ENCODE assay signal across 12 cellular contexts in genomic region chr2:3169106-3169870, GRCh38.
DNase-seq lines count a peak whose midpoint lies in the region; ATAC-seq and TF ChIP-seq lines count a peak whose summit lies in the region.
"Had no signal": no experiment of that assay in that cellular context is flagged by ENCODE, and none has a peak within 500 bp of the region (broad histone marks: within the 10 kb centered on the region; RNA-seq: fewer than 3 reads in every experiment).

No MANE protein-coding gene starts in this region.

- no peak overlapping the region for H4K8ac ChIP-seq in mesenchymal stem cell (ENCODE audit: low read length)

- H3K36me3 Mint-ChIP-seq in HFFc6 (ENCODE audit: low read depth) = peaks cover 8% of the 10 kb centered on the region

- 58% methylated on average over 17 of the region's 20 CpGs for WGBS in mesenchymal stem cell

- H2BK15ac ChIP-seq in mesenchymal stem cell (ENCODE audit: low read depth, poor library complexity, severe bottlenecking) = no peak overlapping the region

- H2AK5ac ChIP-seq in mesenchymal stem cell (ENCODE audit: low read length, severe bottlenecking) = no peak overlapping the region

- H2BK120ac ChIP-seq in mesenchymal stem cell (ENCODE audit: low read depth, low read length) = no peak overlapping the region

- no peak overlapping the region for H3K9ac ChIP-seq in mesenchymal stem cell (ENCODE audit: low read length)

- no peaks in the 10 kb centered on the region for H3K79me1 ChIP-seq in mesenchymal stem cell (replicated peaks; ENCODE audit: low read length, poor library complexity, severe bottlenecking)

- DNase-seq in AG08396 (ENCODE audit: low spot score) (peak; percentile 78), HFFc6 (peak; percentile 81), brain microvascular endothelial cell (peak; percentile 51), mesenchymal stem cell (peak; percentile 69), AML-193 (lab: John Stamatoyannopoulos, UW) (no peak), NCI-H1930 (lab: John Stamatoyannopoulos, UW) (no peak), NCI-H1105 (lab: John Stamatoyannopoulos, UW) (no peak)
- DNase-seq: activated T-cell treated with anti-CD3 and anti-CD28 coated beads, Interleukin-2, amount 50 U/mL, for 72 hours had no signal

- TF ChIP-seq CTCF in HFFc6 (IDR thresholded peaks at IDR 0.05) (peak; percentile 65), brain microvascular endothelial cell (IDR thresholded peaks at IDR 0.05; ENCODE audit: low read depth, low read length, missing control alignments) (no peak)

- no peaks in the 10 kb centered on the region for H3K9me3 ChIP-seq in mesenchymal stem cell (ENCODE audit: control insufficient read depth, low read length)
- H3K9me3 ChIP-seq: prostate gland had no signal

- H3K4me2 ChIP-seq in mesenchymal stem cell (ENCODE audit: low read length, poor library complexity, severe bottlenecking) = no peak overlapping the region

- H3K23ac ChIP-seq in mesenchymal stem cell (ENCODE audit: low read length in 2 of 2) = no peak overlapping the region

- H3K27me3 ChIP-seq in brain microvascular endothelial cell (replicated peaks) (no peaks in the 10 kb centered on the region), mesenchymal stem cell (ENCODE audit: control insufficient read depth in 1 of 2, insufficient read depth in 1 of 2, low read length in 2 of 2) (no peaks in the 10 kb centered on the region)
- H3K27me3 ChIP-seq: dorsolateral prefrontal cortex had no signal

- H3K27ac ChIP-seq in brain microvascular endothelial cell (no peak overlapping the region), mesenchymal stem cell (ENCODE audit: low read length, poor library complexity, severe bottlenecking) (no peak overlapping the region)
- H3K27ac ChIP-seq: dorsolateral prefrontal cortex, prostate gland, VCaP had no signal

- peaks cover 25% of the 10 kb centered on the region for H3K4me1 Mint-ChIP-seq in HFFc6 (ENCODE audit: low read depth)

- no peak overlapping the region for H3K4ac ChIP-seq in mesenchymal stem cell (ENCODE audit: low read depth in 1 of 2, low read length in 2 of 2)

- no peak overlapping the region for H3K18ac ChIP-seq in mesenchymal stem cell (ENCODE audit: low read depth in 1 of 2, low read length in 2 of 2)

- ATAC-seq in HG03520 (IDR thresholded peaks at IDR 0.05; ENCODE audit: unreplicated experiment) = no peak
- ATAC-seq: activated T-cell treated with anti-CD3 and anti-CD28 coated beads, Interleukin-2, amount 50 U/mL, for 72 hours had no signal

- no peaks in the 10 kb centered on the region for H3K27me3 Mint-ChIP-seq in HFFc6 (ENCODE audit: insufficient read depth)

- no peak overlapping the region for H3K4me3 ChIP-seq in brain microvascular endothelial cell (ENCODE audit: low read depth, low read length)
- peak overlapping the region in 1 of 2 experiments; percentile 37 for H3K4me3 ChIP-seq in mesenchymal stem cell (ENCODE audit: insufficient read depth in 1 of 2, low read depth in 1 of 2, low read length in 2 of 2)
- H3K4me3 ChIP-seq: dorsolateral prefrontal cortex, prostate gland had no signal

- H2AFZ ChIP-seq in mesenchymal stem cell (ENCODE audit: low read depth, low read length) = no peak overlapping the region

- no peaks in the 10 kb centered on the region for H3K9me3 Mint-ChIP-seq in HFFc6

- in situ Hi-C loops in brain microvascular endothelial cell (cut with HindIII; ENCODE audit: low pct_ligation_motif_present, low sequenced_read_pairs) = no loop called here

- H2BK5ac ChIP-seq in mesenchymal stem cell (ENCODE audit: low read depth, low read length, poor library complexity, severe bottlenecking) = no peak overlapping the region

- H3K4me1 ChIP-seq in mesenchymal stem cell (ENCODE audit: control insufficient read depth, insufficient read depth, low read depth, low read length) = peaks cover 12% of the 10 kb centered on the region
- H3K4me1 ChIP-seq: prostate gland had no signal

- no peaks in the 10 kb centered on the region for H3K36me3 ChIP-seq in brain microvascular endothelial cell (replicated peaks)
- H3K36me3 ChIP-seq in mesenchymal stem cell (ENCODE audit: control insufficient read depth in 1 of 2, insufficient read depth in 2 of 2, low read depth in 1 of 2, low read length in 2 of 2) = peaks cover 0 to 37% of the 10 kb centered on the region in 2 experiments
- H3K36me3 ChIP-seq: prostate gland had no signal

- peak overlapping the region; percentile 84 for H3K4me3 Mint-ChIP-seq in HFFc6
- H3K4me3 Mint-ChIP-seq: activated T-cell treated with anti-CD3 and anti-CD28 coated beads, Interleukin-2, amount 50 U/mL, for 72 hours had no signal

- H4K91ac ChIP-seq in mesenchymal stem cell (ENCODE audit: low read length) = no peak overlapping the region

- peak overlapping the region; percentile 95 for H3K27ac Mint-ChIP-seq in HFFc6
- H3K27ac Mint-ChIP-seq: activated T-cell treated with anti-CD3 and anti-CD28 coated beads, Interleukin-2, amount 50 U/mL, for 72 hours had no signal

- H3K14ac ChIP-seq in mesenchymal stem cell (ENCODE audit: low read length in 2 of 2) = no peak overlapping the region

- no peak overlapping the region for H2BK12ac ChIP-seq in mesenchymal stem cell (ENCODE audit: low read length in 2 of 2)

Comparison
In these comparisons a context has a peak if more than half of its experiments do, and no peak if none do; other contexts are left out.
1. DNase-seq: peak in AG08396 (single experiment), HFFc6 (single experiment), brain microvascular endothelial cell (single experiment) and mesenchymal stem cell (single experiment); none in AML-193 (0 of 2), NCI-H1930 (0 of 2) and NCI-H1105 (single experiment).